ENCODE assay signal across 1 cellular context in genomic region chr7:131173148-131173890, GRCh38.
A peak's percentile ranks its signal among the peaks of the same experiment; 100 is the strongest.
TF ChIP-seq lines count a peak whose summit lies in the region.

No MANE protein-coding gene starts in this region.

TF ChIP-seq in HCT116, 20 proteins besides CTCF, POLR2A, EP300 and RAD21:
- TF ChIP-seq CEBPB (IDR thresholded peaks at IDR 0.05; ENCODE audit: low read depth), result no peak
- no peak for TF ChIP-seq ZFX (IDR thresholded peaks at IDR 0.05)
- no peak for TF ChIP-seq SP1 (IDR thresholded peaks at IDR 0.05; ENCODE audit: low read depth)
- TF ChIP-seq ATF3 (IDR thresholded peaks at IDR 0.05), result no peak
- no peak for TF ChIP-seq YY1 (IDR thresholded peaks at IDR 0.05; ENCODE audit: extremely low read depth, insufficient replicate concordance, low read depth, low read length)
- TF ChIP-seq, protein P1, sequence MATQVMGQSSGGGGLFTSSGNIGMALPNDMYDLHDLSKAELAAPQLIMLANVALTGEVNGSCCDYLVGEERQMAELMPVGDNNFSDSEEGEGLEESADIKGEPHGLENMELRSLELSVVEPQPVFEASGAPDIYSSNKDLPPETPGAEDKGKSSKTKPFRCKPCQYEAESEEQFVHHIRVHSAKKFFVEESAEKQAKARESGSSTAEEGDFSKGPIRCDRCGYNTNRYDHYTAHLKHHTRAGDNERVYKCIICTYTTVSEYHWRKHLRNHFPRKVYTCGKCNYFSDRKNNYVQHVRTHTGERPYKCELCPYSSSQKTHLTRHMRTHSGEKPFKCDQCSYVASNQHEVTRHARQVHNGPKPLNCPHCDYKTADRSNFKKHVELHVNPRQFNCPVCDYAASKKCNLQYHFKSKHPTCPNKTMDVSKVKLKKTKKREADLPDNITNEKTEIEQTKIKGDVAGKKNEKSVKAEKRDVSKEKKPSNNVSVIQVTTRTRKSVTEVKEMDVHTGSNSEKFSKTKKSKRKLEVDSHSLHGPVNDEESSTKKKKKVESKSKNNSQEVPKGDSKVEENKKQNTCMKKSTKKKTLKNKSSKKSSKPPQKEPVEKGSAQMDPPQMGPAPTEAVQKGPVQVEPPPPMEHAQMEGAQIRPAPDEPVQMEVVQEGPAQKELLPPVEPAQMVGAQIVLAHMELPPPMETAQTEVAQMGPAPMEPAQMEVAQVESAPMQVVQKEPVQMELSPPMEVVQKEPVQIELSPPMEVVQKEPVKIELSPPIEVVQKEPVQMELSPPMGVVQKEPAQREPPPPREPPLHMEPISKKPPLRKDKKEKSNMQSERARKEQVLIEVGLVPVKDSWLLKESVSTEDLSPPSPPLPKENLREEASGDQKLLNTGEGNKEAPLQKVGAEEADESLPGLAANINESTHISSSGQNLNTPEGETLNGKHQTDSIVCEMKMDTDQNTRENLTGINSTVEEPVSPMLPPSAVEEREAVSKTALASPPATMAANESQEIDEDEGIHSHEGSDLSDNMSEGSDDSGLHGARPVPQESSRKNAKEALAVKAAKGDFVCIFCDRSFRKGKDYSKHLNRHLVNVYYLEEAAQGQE (IDR thresholded peaks at IDR 0.05; ENCODE audit: low read depth), result no peak
- TF ChIP-seq ELF1 (IDR thresholded peaks at IDR 0.05; ENCODE audit: borderline replicate concordance, low read depth), result no peak
- TF ChIP-seq, protein P2, sequence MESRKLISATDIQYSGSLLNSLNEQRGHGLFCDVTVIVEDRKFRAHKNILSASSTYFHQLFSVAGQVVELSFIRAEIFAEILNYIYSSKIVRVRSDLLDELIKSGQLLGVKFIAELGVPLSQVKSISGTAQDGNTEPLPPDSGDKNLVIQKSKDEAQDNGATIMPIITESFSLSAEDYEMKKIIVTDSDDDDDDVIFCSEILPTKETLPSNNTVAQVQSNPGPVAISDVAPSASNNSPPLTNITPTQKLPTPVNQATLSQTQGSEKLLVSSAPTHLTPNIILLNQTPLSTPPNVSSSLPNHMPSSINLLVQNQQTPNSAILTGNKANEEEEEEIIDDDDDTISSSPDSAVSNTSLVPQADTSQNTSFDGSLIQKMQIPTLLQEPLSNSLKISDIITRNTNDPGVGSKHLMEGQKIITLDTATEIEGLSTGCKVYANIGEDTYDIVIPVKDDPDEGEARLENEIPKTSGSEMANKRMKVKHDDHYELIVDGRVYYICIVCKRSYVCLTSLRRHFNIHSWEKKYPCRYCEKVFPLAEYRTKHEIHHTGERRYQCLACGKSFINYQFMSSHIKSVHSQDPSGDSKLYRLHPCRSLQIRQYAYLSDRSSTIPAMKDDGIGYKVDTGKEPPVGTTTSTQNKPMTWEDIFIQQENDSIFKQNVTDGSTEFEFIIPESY (IDR thresholded peaks at IDR 0.05; ENCODE audit: extremely low read depth, insufficient replicate concordance, low read length), result no peak
- no peak for TF ChIP-seq EZH2phosphoT487 (IDR thresholded peaks at IDR 0.05; ENCODE audit: borderline replicate concordance)
- no peak for TF ChIP-seq SIN3A (IDR thresholded peaks at IDR 0.05; ENCODE audit: low read depth)
- no peak for TF ChIP-seq CBX3 (IDR thresholded peaks at IDR 0.05; ENCODE audit: low read depth)
- peak; percentile 68 for TF ChIP-seq FOSL1 (IDR thresholded peaks at IDR 0.05; ENCODE audit: low read depth)
- TF ChIP-seq MAX (IDR thresholded peaks at IDR 0.05), result peak; percentile 23; the same call in 1 of the 2 replicates
- no peak for TF ChIP-seq ZNF274 (IDR thresholded peaks at IDR 0.05; ENCODE audit: low read depth, low read length)
- TF ChIP-seq JUND (IDR thresholded peaks at IDR 0.05), result peak; percentile 52; the same call in 1 of the 2 replicates
- TF ChIP-seq EZH2 (IDR thresholded peaks at IDR 0.05), result no peak
- TF ChIP-seq TCF7L2 (IDR thresholded peaks at IDR 0.05; ENCODE audit: borderline replicate concordance, extremely low read depth, insufficient read depth, insufficient read length), result no peak
- TF ChIP-seq SRF (IDR thresholded peaks at IDR 0.05; ENCODE audit: low read depth), result no peak
- no peak for TF ChIP-seq POLR2AphosphoS5 (IDR thresholded peaks at IDR 0.05; ENCODE audit: low read depth, low read length)
- no peak for TF ChIP-seq EGR1 (IDR thresholded peaks at IDR 0.05; ENCODE audit: low read depth)
